In the genomic region with DNA sequence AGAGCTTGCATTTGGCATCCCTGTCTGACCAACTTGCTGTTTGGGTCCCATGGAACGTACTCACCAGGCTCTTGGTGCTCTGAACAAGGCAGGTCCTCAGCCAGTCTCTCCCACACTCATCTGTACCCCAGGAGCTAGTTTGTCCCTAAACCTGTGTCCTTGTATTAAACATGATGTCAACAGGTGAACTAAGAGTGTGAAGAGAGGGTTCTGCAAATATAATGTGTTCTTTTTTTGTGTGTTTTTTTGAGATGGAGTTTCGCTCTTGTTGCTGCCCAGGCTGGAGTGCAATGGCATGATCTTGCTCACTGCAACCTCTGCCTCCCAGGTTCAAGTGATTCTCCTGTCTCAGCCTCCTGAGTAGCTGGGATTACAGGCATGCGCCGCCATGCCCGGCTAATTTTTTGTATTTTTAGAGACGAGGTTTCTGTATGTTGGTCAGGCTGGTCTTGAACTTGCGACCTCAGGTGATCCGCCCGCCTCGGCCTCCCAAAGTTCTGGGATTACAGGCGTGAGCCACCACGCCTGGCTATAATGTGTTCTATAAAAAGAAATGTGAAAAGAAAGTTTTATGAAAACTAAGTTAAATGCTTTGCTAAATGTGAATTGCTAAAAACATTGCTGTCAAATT, we compare ENCODE assay signal across 10 cellular contexts. TPM values are rescaled to one million over a fixed set of nuclear protein-coding genes. Genes with fewer than 3 reads are reported as not detected.
"Had no signal": no experiment of that assay in that cellular context is flagged by ENCODE, and none has a peak within 500 bp of the region (broad histone marks: within the 10 kb centered on the region; RNA-seq: fewer than 3 reads in every experiment).

No MANE protein-coding gene starts in this region.

RNA-seq across cellular contexts. Expression of gene CORT, which starts 56.3 kb away (rescaled TPM):
- total RNA-seq: left cardiac atrium, left lobe of liver, left ventricle myocardium superior, natural killer cell, renal cortical epithelial cell, right atrium auricular region, subcutaneous adipose tissue, suprapubic skin, thoracic aorta, upper lobe of right lung had no signal
